ENCODE assay signal across 1 cellular context in genomic region chr1:36182734-36183133, GRCh38.
TF ChIP-seq lines count a peak whose summit lies in the region.

No MANE protein-coding gene starts in this region.

TF ChIP-seq in K562, 482 proteins besides CTCF, POLR2A, EP300 and RAD21:
- TF ChIP-seq TFAM (CRISPR knock-in tag; conservative IDR thresholded peaks at IDR 0.05), result no peak
